19 cellular contexts compared by ENCODE assay signal in the genomic region with DNA sequence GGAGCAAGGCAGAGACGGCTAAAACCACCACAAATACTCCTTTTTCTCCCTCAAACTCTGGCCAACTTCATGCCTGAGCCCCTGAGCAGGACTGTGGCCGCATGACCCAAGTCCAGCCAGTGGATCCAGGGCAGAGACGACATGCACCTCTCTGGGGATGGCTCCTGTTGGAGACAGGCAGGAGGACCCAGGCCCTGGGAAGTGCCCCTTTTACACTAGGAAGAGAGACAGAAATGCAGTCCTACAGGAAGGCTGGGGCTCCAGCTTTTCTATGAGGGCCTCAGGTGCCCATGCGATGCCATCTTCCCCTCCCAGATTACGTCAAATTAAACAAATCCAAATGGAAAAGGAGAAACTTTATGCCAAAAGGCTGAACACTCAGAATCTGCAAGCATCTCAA.
DNase-seq lines count a peak whose midpoint lies in the region; ATAC-seq, FAIRE-seq and TF ChIP-seq lines count a peak whose summit lies in the region.
"Had no signal": no experiment of that assay in that cellular context is flagged by ENCODE, and none has a peak within 500 bp of the region (broad histone marks: within the 10 kb centered on the region; RNA-seq: fewer than 3 reads in every experiment).

No MANE protein-coding gene starts in this region.

- no peak overlapping the region for H3K27ac ChIP-seq in right atrium auricular region
- H3K27ac ChIP-seq in heart left ventricle: no peak overlapping the region
- no peak overlapping the region for H3K27ac ChIP-seq in endodermal cell (ENCODE audit: low read depth, low read length)
- H3K27ac ChIP-seq: A549, KMS-11 had no signal

- no peak for FAIRE-seq in GM12892 (lab: Jason Lieb, UNC)
- FAIRE-seq: A549, G401.6 had no signal

- TF ChIP-seq CTCF in right atrium auricular region (IDR thresholded peaks at IDR 0.05) (no peak), heart left ventricle (IDR thresholded peaks at IDR 0.05) (no peak), endodermal cell (conservative IDR thresholded peaks at IDR 0.05) (no peak), osteocyte (IDR thresholded peaks at IDR 0.05) (no peak)

- H3K4me3 ChIP-seq in right atrium auricular region (no peak overlapping the region), heart left ventricle (no peak overlapping the region), endodermal cell (ENCODE audit: low read length) (no peak overlapping the region)
- H3K4me3 ChIP-seq: A549 had no signal

- H3K27ac Mint-ChIP-seq in endodermal cell (no peak overlapping the region), osteocyte (ENCODE audit: unreplicated experiment) (no peak overlapping the region)
- H3K27ac Mint-ChIP-seq: CD4-positive, alpha-beta T cell; H9 had no signal

- H3K9ac ChIP-seq in endodermal cell (ENCODE audit: extremely low read depth, low read length, poor library complexity, severe bottlenecking): no peak overlapping the region
- H3K9ac ChIP-seq: KMS-11 had no signal

- H3K9me3 Mint-ChIP-seq in endodermal cell (no peaks in the 10 kb centered on the region), osteocyte (ENCODE audit: unreplicated experiment) (peaks cover 12% of the 10 kb centered on the region)

- H3K27me3 Mint-ChIP-seq in endodermal cell (ENCODE audit: insufficient read depth) (no peaks in the 10 kb centered on the region), osteocyte (ENCODE audit: unreplicated experiment) (peaks cover 2% of the 10 kb centered on the region)

- DNase-seq in right atrium auricular region (ENCODE audit: low spot score) (peak; percentile 34), heart left ventricle (no peak), endodermal cell (peak; percentile 7), osteocyte (ENCODE audit: extremely low spot score, unreplicated experiment) (peak; percentile 63), ureter (ENCODE audit: low spot score) (peak; percentile 10), GM12892 (ENCODE audit: insufficient read length) (no peak)
- DNase-seq: Caco-2; CD4-positive, alpha-beta T cell; H9; NCI-H1417 treated with DMSO at 0.1 percent for 48 hours; NCI-H2029; NCI-H526; PC-3; RPMI8226 had no signal

- H3K36me3 Mint-ChIP-seq in endodermal cell (ENCODE audit: low read depth): no peaks in the 10 kb centered on the region
- H3K36me3 Mint-ChIP-seq in osteocyte (ENCODE audit: unreplicated experiment): no peaks in the 10 kb centered on the region

- no peaks in the 10 kb centered on the region for H3K36me3 ChIP-seq in right atrium auricular region
- H3K36me3 ChIP-seq in heart left ventricle: no peaks in the 10 kb centered on the region
- no peaks in the 10 kb centered on the region for H3K36me3 ChIP-seq in endodermal cell (ENCODE audit: control insufficient read depth, insufficient read depth, low read length)

- H3K4me1 Mint-ChIP-seq in endodermal cell (peaks cover 3% of the 10 kb centered on the region), osteocyte (ENCODE audit: unreplicated experiment) (no peaks in the 10 kb centered on the region)

- WGBS in heart left ventricle, 4 donors: 50 to 80% (median 60%) methylated on average over 5 of the region's 5 CpGs
- WGBS in endodermal cell (ENCODE audit: insufficient coverage in 1 of 2, insufficient read length in 1 of 2), 2 experiments: 79 to 83% methylated on average over 4 to 5 of the region's 5 CpGs

- H3K27me3 ChIP-seq in right atrium auricular region: no peaks in the 10 kb centered on the region
- peaks cover 0 to 9% (median 0%) of the 10 kb centered on the region in 9 donors for H3K27me3 ChIP-seq in heart left ventricle
- H3K27me3 ChIP-seq in endodermal cell (ENCODE audit: control insufficient read depth, insufficient read depth, low read length, poor library complexity, severe bottlenecking): no peaks in the 10 kb centered on the region

- H3K4me3 Mint-ChIP-seq in endodermal cell (no peak overlapping the region), osteocyte (ENCODE audit: unreplicated experiment) (no peak overlapping the region)
- H3K4me3 Mint-ChIP-seq: CD4-positive, alpha-beta T cell; H9 had no signal

- H3K4me1 ChIP-seq in right atrium auricular region (no peaks in the 10 kb centered on the region), heart left ventricle (no peaks in the 10 kb centered on the region), endodermal cell (ENCODE audit: control insufficient read depth, insufficient read depth, low read length) (no peaks in the 10 kb centered on the region)
- H3K4me1 ChIP-seq: A549, Caco-2 had no signal

- intact Hi-C loops in heart left ventricle (cut with DNase I): no loop called here

- no peak for ATAC-seq in heart left ventricle
- no peak for ATAC-seq in HG03135 (IDR thresholded peaks at IDR 0.05; ENCODE audit: unreplicated experiment)
- no peak for ATAC-seq in GM19324 (IDR thresholded peaks at IDR 0.05; ENCODE audit: low FRiP score, unreplicated experiment)
- ATAC-seq: A549, PC-3 had no signal

- H3K9me3 ChIP-seq in right atrium auricular region: peaks cover 0 to 13% of the 10 kb centered on the region in 2 donors
- peaks cover 0 to 26% (median 4%) of the 10 kb centered on the region in 12 donors for H3K9me3 ChIP-seq in heart left ventricle
- no peaks in the 10 kb centered on the region for H3K9me3 ChIP-seq in endodermal cell (ENCODE audit: control insufficient read depth, low read length)
- H3K9me3 ChIP-seq: A549, Caco-2 had no signal

- no peak for TF ChIP-seq POLR2A in heart left ventricle (IDR thresholded peaks at IDR 0.05)
- no peak for TF ChIP-seq POLR2A in GM12892 (IDR thresholded peaks at IDR 0.05; ENCODE audit: low read depth, low read length)

Comparison
In these comparisons a context has a peak if more than half of its experiments do, and no peak if none do; other contexts are left out.
1. DNase-seq: peak in right atrium auricular region (single experiment), endodermal cell (single experiment), osteocyte (single experiment) and ureter (single experiment); none in heart left ventricle (0 of 5) and GM12892 (single experiment).